In genomic region chr1:13759072-13759471, GRCh38 we compare ENCODE assay signal across 11 cellular contexts. TPM values are rescaled to one million over a fixed set of nuclear protein-coding genes. Genes with fewer than 3 reads are reported as not detected.
DNase-seq lines count a peak whose midpoint lies in the region; ATAC-seq and TF ChIP-seq lines count a peak whose summit lies in the region.
"Had no signal": no experiment of that assay in that cellular context is flagged by ENCODE, and none has a peak within 500 bp of the region (broad histone marks: within the 10 kb centered on the region; RNA-seq: fewer than 3 reads in every experiment).

No MANE protein-coding gene starts in this region.

- H3K9me3 ChIP-seq in HEK293 (ENCODE audit: control insufficient read depth, insufficient read depth, low read depth, low read length) = no peaks in the 10 kb centered on the region
- H3K9me3 ChIP-seq in mammary epithelial cell (replicated peaks; ENCODE audit: insufficient read depth, low read length) = no peaks in the 10 kb centered on the region
- no peaks in the 10 kb centered on the region for H3K9me3 ChIP-seq in mucosa of descending colon
- H3K9me3 ChIP-seq: ascending aorta; BLaER1 treated with 17β-estradiol and CSF1 and Interleukin-3, amounts not matched to agents 10 nM and 100 nM had no signal

- peak; percentile 58 for ATAC-seq in mucosa of descending colon
- no peak for ATAC-seq in GM21515 (IDR thresholded peaks at IDR 0.05; ENCODE audit: unreplicated experiment)

- H3K36me3 ChIP-seq in HEK293 (ENCODE audit: control insufficient read depth in 2 of 2, insufficient read depth in 1 of 2, low read length in 2 of 2) (peaks cover 0 to 7% of the 10 kb centered on the region in 2 experiments; a peak in 1 of 3 replicates), mammary epithelial cell (ENCODE audit: insufficient read depth, low read length) (no peaks in the 10 kb centered on the region), mucosa of descending colon (ENCODE audit: low read depth) (no peaks in the 10 kb centered on the region)
- H3K36me3 ChIP-seq: ascending aorta had no signal

- H2AFZ ChIP-seq in mammary epithelial cell (ENCODE audit: low read depth, low read length) = no peak overlapping the region

- 3% methylated on average over 4 of the region's 4 CpGs for WGBS in mammary epithelial cell (ENCODE audit: low coverage, missing lambda C conversion rate)

- H4K20me1 ChIP-seq in mammary epithelial cell (ENCODE audit: insufficient read depth, low read length) = no peaks in the 10 kb centered on the region

- H3K27ac ChIP-seq in C4-2B (peak overlapping the region; percentile 35; the same call in 1 of the 2 replicates), HEK293 (ENCODE audit: extremely low read depth, low read depth, low read length) (no peak overlapping the region), mammary epithelial cell (ENCODE audit: insufficient read depth, low read depth, low read length) (peak overlapping the region; percentile 57)
- H3K27ac ChIP-seq: ascending aorta; BLaER1 treated with 17β-estradiol and CSF1 and Interleukin-3, amounts not matched to agents 10 nM and 100 nM had no signal

- in situ Hi-C loops in mammary epithelial cell (cut with MboI; ENCODE audit: low sequenced_read_pairs in 2 of 2) = no loop called here

- H3K27me3 Mint-ChIP-seq in nephron progenitor cell (ENCODE audit: low read depth, poor library complexity) = no peaks in the 10 kb centered on the region

- H3K36me3 Mint-ChIP-seq in nephron progenitor cell (ENCODE audit: low read depth) = peaks cover 11% of the 10 kb centered on the region

- H3K27ac Mint-ChIP-seq in nephron progenitor cell = no peak overlapping the region

- dilution Hi-C loops in mammary epithelial cell (cut with HindIII; ENCODE audit: low sequenced_read_pairs) = no loop called here

- no peaks in the 10 kb centered on the region for H3K9me3 Mint-ChIP-seq in nephron progenitor cell

- DNase-seq in mammary epithelial cell = peak; percentile 86
- peak in 1 of 3 donors; percentile 21 for DNase-seq in mucosa of descending colon
- no peak for DNase-seq in GM10248 (ENCODE audit: extremely low spot score)
- no peak for DNase-seq in nephron progenitor cell
- DNase-seq in GM19238 (ENCODE audit: insufficient read length, low spot score) = no peak
- DNase-seq: NCI-H146 had no signal

- H3K4me2 ChIP-seq in mammary epithelial cell (ENCODE audit: insufficient read depth, low read depth, low read length) = peak overlapping the region; percentile 77

- POLR2A ChIA-PET in HEK293 (lab: Yijun Ruan, JAX) = interaction anchor here (1.1 kb wide), 1 partner anchor 10 kb away, joined by 4 read pairs; no protein-coding TSS in a partner anchor
- POLR2A ChIA-PET in GM10248 (lab: Yijun Ruan, JAX) = interaction anchor here (1.0 kb wide), 1 partner anchor 10 kb away, joined by 3 read pairs; no protein-coding TSS in a partner anchor

- H3K4me1 ChIP-seq in HEK293 (ENCODE audit: control insufficient read depth, insufficient read depth, low read length) = peaks cover 25% of the 10 kb centered on the region
- peaks cover 35% of the 10 kb centered on the region for H3K4me1 ChIP-seq in mammary epithelial cell (ENCODE audit: insufficient read depth, low read length)
- peaks cover 10% of the 10 kb centered on the region for H3K4me1 ChIP-seq in mucosa of descending colon (ENCODE audit: low read depth)

- no TSS peak for BruUV-seq in mammary epithelial cell (replicated peaks; lab: Mats Ljungman, UMichigan)

- H3K4me3 Mint-ChIP-seq in nephron progenitor cell = no peak overlapping the region

- no peaks in the 10 kb centered on the region for H3K27me3 ChIP-seq in mammary epithelial cell (ENCODE audit: insufficient read depth, low read length)
- H3K27me3 ChIP-seq: ascending aorta; BLaER1 treated with 17β-estradiol and CSF1 and Interleukin-3, amounts not matched to agents 10 nM and 100 nM had no signal

- peaks cover 63% of the 10 kb centered on the region for H3K4me1 Mint-ChIP-seq in nephron progenitor cell

- H3K79me2 ChIP-seq in mammary epithelial cell (ENCODE audit: insufficient read depth, low read length) = peaks cover 98% of the 10 kb centered on the region

- TF ChIP-seq CTCF in C4-2B (conservative IDR thresholded peaks at IDR 0.05) (peak; percentile 62), HEK293 (tag by site-specific recombination; IDR thresholded peaks at IDR 0.05) (no peak), mammary epithelial cell (conservative IDR thresholded peaks at IDR 0.05 in 1 of 2, IDR thresholded peaks at IDR 0.05 in 1 of 2; ENCODE audit: extremely low read depth in 1 of 2, insufficient read depth in 1 of 2, low read depth in 1 of 2, low read length in 2 of 2) (peak in 1 of 2 donors; percentile 42), mucosa of descending colon (IDR thresholded peaks at IDR 0.05) (no peak), GM10248 (IDR thresholded peaks at IDR 0.05; ENCODE audit: control extremely low read depth, extremely low read depth, low read depth, missing control alignments) (no peak), nephron progenitor cell (IDR thresholded peaks at IDR 0.05) (no peak)

- CTCF ChIA-PET in HEK293 (lab: Yijun Ruan, JAX) = interaction anchor here (0.6 to 1.6 kb wide), 4 partner anchors 13 to 288 kb away, joined by 3 to 7 read pairs (median 4); no protein-coding TSS in a partner anchor
- CTCF ChIA-PET in mammary epithelial cell (lab: Charles Lee; ENCODE audit: low non-redundant PET) = no interaction called here
- CTCF ChIA-PET in GM10248 (lab: Yijun Ruan, JAX) = interaction anchor here (2.1 to 2.7 kb wide), 2 partner anchors 14 to 94 kb away, joined by 5 to 9 read pairs; no protein-coding TSS in a partner anchor

- H3K4me3 ChIP-seq in HEK293 (ENCODE audit: low read depth, low read length) (no peak overlapping the region), mammary epithelial cell (replicated peaks in 1 of 3; ENCODE audit: insufficient read depth in 1 of 3, low read depth in 2 of 3, low read length in 3 of 3) (peak overlapping the region; percentile 21 to 56 (median 33)), mucosa of descending colon (no peak overlapping the region)
- H3K4me3 ChIP-seq: ascending aorta; BLaER1 treated with 17β-estradiol and CSF1 and Interleukin-3, amounts not matched to agents 10 nM and 100 nM had no signal

- intact Hi-C loops in mammary epithelial cell (cut with micrococcal nuclease) = no loop called here
- intact Hi-C loops in mucosa of descending colon (cut with DNase I, micrococcal nuclease) = no loop called here

- no peak overlapping the region for H3K9ac ChIP-seq in mammary epithelial cell (ENCODE audit: insufficient read depth, low read length)

TF ChIP-seq in HEK293, 187 proteins besides CTCF, POLR2A, EP300 and RAD21:
- TF ChIP-seq ZNF624 (tag by site-specific recombination; IDR thresholded peaks at IDR 0.05) (no peak), KLF16 (tag by site-specific recombination; IDR thresholded peaks at IDR 0.05) (no peak), PRDM1 (tag by site-specific recombination; IDR thresholded peaks at IDR 0.05) (0 out of 2 replicates have a peak, but pooled peaks have one; percentile 22), TCF7L2 (IDR thresholded peaks at IDR 0.05; ENCODE audit: borderline replicate concordance, low read depth, low read length) (no peak), ZNF776 (tag by site-specific recombination; IDR thresholded peaks at IDR 0.05; ENCODE audit: borderline replicate concordance) (no peak), PRDM6 (tag by site-specific recombination; IDR thresholded peaks at IDR 0.05) (0 out of 2 replicates have a peak, but pooled peaks have one; percentile 29)

RNA-seq across cellular contexts. Expression of gene PRDM2, which starts 59.1 kb away (rescaled TPM):
- total RNA-seq in mammary epithelial cell = 10 to 100 TPM; 11.0 to 29.7 TPM
- polyA plus RNA-seq in mammary epithelial cell = 6.8 TPM
- 27.1 TPM for polyA minus RNA-seq in mammary epithelial cell
- total RNA-seq in mucosa of descending colon = 10 to 100 TPM; 34.7 to 56.1 (median 39.8) TPM

Comparison
In these comparisons a context has a peak if more than half of its experiments do, and no peak if none do; other contexts are left out.
1. H3K4me3 ChIP-seq: peak in mammary epithelial cell (3 of 3); none in HEK293 (single experiment) and mucosa of descending colon (single experiment).